ENCODE assay signal across 18 cellular contexts in genomic region chr18:8212893-8213805, GRCh38.
DNase-seq lines count a peak whose midpoint lies in the region; ATAC-seq and TF ChIP-seq lines count a peak whose summit lies in the region.
"Had no signal": no experiment of that assay in that cellular context is flagged by ENCODE, and none has a peak within 500 bp of the region (broad histone marks: within the 10 kb centered on the region; RNA-seq: fewer than 3 reads in every experiment).

No MANE protein-coding gene starts in this region.

- H3K4me1 ChIP-seq in breast epithelium, result no peaks in the 10 kb centered on the region

- intact Hi-C loops in MCF 10A (cut with micrococcal nuclease), result no loop called here
- intact Hi-C loops in breast epithelium (cut with DNase I; ENCODE audit: low total_unique reads), result no loop called here

- DNase-seq in MCF 10A (ENCODE audit: unreplicated experiment) (peak; percentile 97), breast epithelium (ENCODE audit: low spot score in 2 of 2) (no peak), amniotic stem cell (lab: John Stamatoyannopoulos, UW) (peak; percentile 48), glomerular visceral epithelial cell (ENCODE audit: extremely low spot score) (peak; percentile 76), stromal cell of bone marrow (ENCODE audit: low read depth) (peak; percentile 77), GM19238 (ENCODE audit: insufficient read length, low spot score) (no peak)
- no peak for DNase-seq in activated naive CD4-positive, alpha-beta T cell (lab: John Stamatoyannopoulos, UW)
- DNase-seq: activated CD4-positive, alpha-beta T cell treated with anti-CD3 and anti-CD28 coated beads for 36 hours; activated T-cell treated with anti-CD3 and anti-CD28 coated beads, Interleukin-2, amount 50 U/mL, for 4 hours; anterior cingulate cortex; DMS79 treated with DMSO at 0.1 percent for 48 hours; effector memory CD8-positive, alpha-beta T cell; GOT3; hypothalamus; NCI-H1048 had no signal

- no peak overlapping the region for H3K4me3 Mint-ChIP-seq in MCF 10A (ENCODE audit: unreplicated experiment)
- H3K4me3 Mint-ChIP-seq: activated CD4-positive, alpha-beta T cell treated with anti-CD3 and anti-CD28 coated beads for 36 hours; activated T-cell treated with anti-CD3 and anti-CD28 coated beads, Interleukin-2, amount 50 U/mL, for 4 hours; effector memory CD8-positive, alpha-beta T cell had no signal

- no peak for ATAC-seq in HG02588 (IDR thresholded peaks at IDR 0.05; ENCODE audit: unreplicated experiment)
- ATAC-seq: activated CD4-positive, alpha-beta T cell treated with anti-CD3 and anti-CD28 coated beads for 36 hours; activated T-cell treated with anti-CD3 and anti-CD28 coated beads, Interleukin-2, amount 50 U/mL, for 4 hours; effector memory CD8-positive, alpha-beta T cell had no signal

- H3K36me3 ChIP-seq in breast epithelium, result no peaks in the 10 kb centered on the region
- H3K36me3 ChIP-seq: neutrophil had no signal

- no peaks in the 10 kb centered on the region for H3K27me3 Mint-ChIP-seq in MCF 10A (ENCODE audit: insufficient read depth, unreplicated experiment)
- H3K27me3 Mint-ChIP-seq: activated CD4-positive, alpha-beta T cell treated with anti-CD3 and anti-CD28 coated beads for 36 hours; effector memory CD8-positive, alpha-beta T cell had no signal

- BruUV-seq in MCF 10A (replicated peaks; lab: Mats Ljungman, UMichigan), result TSS peak; percentile 41

- CTCF ChIA-PET in MCF 10A (lab: Yijun Ruan, JAX), result interaction anchor here (0.7 kb wide), 2 partner anchors 50 to 141 kb away, joined by 3 read pairs; no protein-coding TSS in a partner anchor

- POLR2A ChIA-PET in MCF 10A (lab: Yijun Ruan, JAX), result interaction anchor here (0.7 to 1.7 kb wide), 6 partner anchors 9 to 430 kb away, joined by 3 to 5 read pairs (median 3); no protein-coding TSS in a partner anchor

- no peak overlapping the region for H3K27ac ChIP-seq in breast epithelium
- H3K27ac ChIP-seq: neutrophil had no signal

- TF ChIP-seq POLR2A in breast epithelium (IDR thresholded peaks at IDR 0.05), result no peak

- no peak for TF ChIP-seq CTCF in MCF 10A (IDR thresholded peaks at IDR 0.05; ENCODE audit: unreplicated experiment)
- no peak for TF ChIP-seq CTCF in breast epithelium (IDR thresholded peaks at IDR 0.05)

- peak overlapping the region; percentile 83 for H3K27ac Mint-ChIP-seq in MCF 10A (ENCODE audit: low read depth, unreplicated experiment)
- H3K27ac Mint-ChIP-seq: activated CD4-positive, alpha-beta T cell treated with anti-CD3 and anti-CD28 coated beads for 36 hours; effector memory CD8-positive, alpha-beta T cell had no signal

- peaks cover 7% of the 10 kb centered on the region for H3K9me3 Mint-ChIP-seq in MCF 10A (ENCODE audit: unreplicated experiment)

- H3K4me3 ChIP-seq in breast epithelium, result no peak overlapping the region
- H3K4me3 ChIP-seq: lung had no signal

- H3K27me3 ChIP-seq in breast epithelium, result no peaks in the 10 kb centered on the region
- H3K27me3 ChIP-seq: neutrophil had no signal

- peaks cover 32% of the 10 kb centered on the region for H3K4me1 Mint-ChIP-seq in MCF 10A (ENCODE audit: insufficient read depth, unreplicated experiment)
- H3K4me1 Mint-ChIP-seq: activated CD4-positive, alpha-beta T cell treated with anti-CD3 and anti-CD28 coated beads for 36 hours had no signal

- no peaks in the 10 kb centered on the region for H3K9me3 ChIP-seq in breast epithelium
- H3K9me3 ChIP-seq: neutrophil had no signal

- H3K36me3 Mint-ChIP-seq in MCF 10A (ENCODE audit: insufficient read depth, unreplicated experiment), result peaks cover 14% of the 10 kb centered on the region

Comparison
In these comparisons a context has a peak if more than half of its experiments do, and no peak if none do; other contexts are left out.
1. DNase-seq: peak in MCF 10A (single experiment), amniotic stem cell (single experiment), glomerular visceral epithelial cell (single experiment) and stromal cell of bone marrow (single experiment); none in breast epithelium (0 of 2), GM19238 (single experiment) and activated naive CD4-positive, alpha-beta T cell (0 of 4).